Comparison of ENCODE assay signal across 16 cellular contexts in the genomic region with DNA sequence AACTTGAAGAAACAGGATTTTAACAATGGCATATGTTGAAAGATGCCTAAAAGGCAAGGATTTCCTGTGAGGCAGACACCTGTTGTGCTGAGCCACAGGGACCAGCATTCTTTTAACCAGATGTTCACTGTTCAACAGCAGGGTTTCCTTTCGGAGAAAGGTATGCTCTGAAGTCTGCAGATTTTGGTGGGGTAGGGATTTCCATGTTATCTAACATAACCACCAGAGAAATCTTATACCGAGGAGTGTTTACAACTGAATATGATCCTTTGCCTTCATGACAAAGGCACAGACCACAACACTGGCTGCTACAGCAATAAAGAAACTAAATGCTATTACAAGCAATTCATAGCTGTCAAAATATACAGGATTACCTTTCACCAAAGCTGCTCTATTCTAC. TPM values are rescaled to one million over a fixed set of nuclear protein-coding genes. Genes with fewer than 3 reads are reported as not detected.
DNase-seq lines count a peak whose midpoint lies in the region; ATAC-seq, FAIRE-seq and TF ChIP-seq lines count a peak whose summit lies in the region.
"Had no signal": no experiment of that assay in that cellular context is flagged by ENCODE, and none has a peak within 500 bp of the region (broad histone marks: within the 10 kb centered on the region; RNA-seq: fewer than 3 reads in every experiment).

No MANE protein-coding gene starts in this region.

- H3K36me3 Mint-ChIP-seq in activated T-cell treated with anti-CD3 and anti-CD28 coated beads, Interleukin-2, amount 50 U/mL, for 72 hours (ENCODE audit: insufficient read depth in 2 of 2) = peaks cover 2 to 3% of the 10 kb centered on the region in 2 donors
- H3K36me3 Mint-ChIP-seq in T-cell = peaks cover 23% of the 10 kb centered on the region

- no peak for TF ChIP-seq CTCF in endothelial cell of umbilical vein (IDR thresholded peaks at IDR 0.05; ENCODE audit: extremely low read depth in 1 of 2, insufficient read depth in 1 of 2, low read depth in 1 of 2, low read length in 2 of 2)

- no peak for DNase-seq in activated T-cell treated with anti-CD3 and anti-CD28 coated beads, Interleukin-2, amount 50 U/mL, for 72 hours
- DNase-seq in activated T-cell treated with anti-CD3 and anti-CD28 coated beads, Interleukin-2, amount 50 U/mL, for 48 hours = no peak
- DNase-seq in T-cell = no peak
- peak; percentile 56 for DNase-seq in endothelial cell of umbilical vein (ENCODE audit: low read depth, low spot score)
- no peak for DNase-seq in stimulated activated naive CD8-positive, alpha-beta T cell treated with anti-CD3 and anti-CD28 coated beads, Interleukin-15, amount 100 ng/mL, for 72 hours
- no peak for DNase-seq in stimulated activated CD4-positive, alpha-beta T cell treated with anti-CD3 and anti-CD28 coated beads, Interleukin-4, amount 100 ng/mL, for 1 hour
- DNase-seq in HAP-1 (ENCODE audit: low spot score in 2 of 2) = no peak
- DNase-seq: HFFc6; NCI-H1092 treated with DMSO at 0.1 percent for 48 hours; NCI-H2171 treated with DMSO at 0.1 percent for 48 hours; NK-92 treated with Interleukin-12 subunit alpha and Interleukin-12 subunit beta, amount 100 ng/mL, for 24 hours; stimulated activated naive CD4-positive, alpha-beta T cell treated with Interleukin-2 at 50 U/mL for 16 hours; upper lobe of left lung had no signal

- H3K4me1 ChIP-seq in endothelial cell of umbilical vein (ENCODE audit: control insufficient read depth, extremely low read depth, insufficient read depth, low read length) (peaks cover 22% of the 10 kb centered on the region), HAP-1 (peaks cover 27% of the 10 kb centered on the region)

- no TSS peak for BruUV-seq in endothelial cell of umbilical vein (replicated peaks; lab: Mats Ljungman, UMichigan)

- no peak for TF ChIP-seq POLR2A in endothelial cell of umbilical vein (IDR thresholded peaks at IDR 0.05; ENCODE audit: low read depth, low read length)

- H3K4me3 ChIP-seq in endothelial cell of umbilical vein (replicated peaks in 1 of 3; ENCODE audit: insufficient read depth in 1 of 3, low read depth in 1 of 3, low read length in 3 of 3) = no peak overlapping the region
- no peak overlapping the region for H3K4me3 ChIP-seq in HAP-1
- H3K4me3 ChIP-seq: hepatocyte, upper lobe of left lung had no signal

- H3K9me3 ChIP-seq in endothelial cell of umbilical vein (replicated peaks; ENCODE audit: control insufficient read depth, insufficient read depth, low read length) (no peaks in the 10 kb centered on the region), HAP-1 (no peaks in the 10 kb centered on the region)
- H3K9me3 ChIP-seq: upper lobe of left lung had no signal

- H3K36me3 ChIP-seq in endothelial cell of umbilical vein (ENCODE audit: control insufficient read depth in 2 of 2, extremely low read depth in 1 of 2, insufficient read depth in 2 of 2, low read length in 2 of 2) (peaks cover under 1 to 3% of the 10 kb centered on the region in 2 experiments), HAP-1 (replicated peaks) (peaks cover 10% of the 10 kb centered on the region)

- FAIRE-seq in endothelial cell of umbilical vein (lab: Jason Lieb, UNC) = no peak

- H3K4me2 ChIP-seq in endothelial cell of umbilical vein (ENCODE audit: insufficient read depth, low read length) = no peak overlapping the region
- H3K4me2 ChIP-seq: hepatocyte had no signal

- dilution Hi-C loops in endothelial cell of umbilical vein (cut with MboI; ENCODE audit: extremely low pct_ligation_motif_present, low sequenced_read_pairs) = no loop called here

- H3K4me1 Mint-ChIP-seq in activated T-cell treated with anti-CD3 and anti-CD28 coated beads, Interleukin-2, amount 50 U/mL, for 72 hours (ENCODE audit: low read depth) = peaks cover 29% of the 10 kb centered on the region
- peaks cover 36 to 46% (median 38%) of the 10 kb centered on the region in 3 donors for H3K4me1 Mint-ChIP-seq in T-cell
- peaks cover 25% of the 10 kb centered on the region for H3K4me1 Mint-ChIP-seq in stimulated activated naive CD8-positive, alpha-beta T cell treated with anti-CD3 and anti-CD28 coated beads, Interleukin-15, amount 100 ng/mL, for 72 hours

- no peaks in the 10 kb centered on the region for H3K27me3 ChIP-seq in endothelial cell of umbilical vein (ENCODE audit: control insufficient read depth in 2 of 2, insufficient read depth in 2 of 2, low read length in 2 of 2)
- no peaks in the 10 kb centered on the region for H3K27me3 ChIP-seq in HAP-1 (ENCODE audit: low read depth)
- H3K27me3 ChIP-seq: hepatocyte, upper lobe of left lung had no signal

- no peak overlapping the region for H3K27ac ChIP-seq in endothelial cell of umbilical vein (ENCODE audit: insufficient read depth, low read depth, low read length)
- H3K27ac ChIP-seq: hepatocyte, upper lobe of left lung had no signal

- intact Hi-C loops in endothelial cell of umbilical vein (cut with micrococcal nuclease) = no loop called here

- H3K4me3 Mint-ChIP-seq in activated T-cell treated with anti-CD3 and anti-CD28 coated beads, Interleukin-2, amount 50 U/mL, for 72 hours = peak overlapping the region in 1 of 2 donors; percentile 47
- H3K4me3 Mint-ChIP-seq in T-cell = no peak overlapping the region
- H3K4me3 Mint-ChIP-seq in stimulated activated naive CD8-positive, alpha-beta T cell treated with anti-CD3 and anti-CD28 coated beads, Interleukin-15, amount 100 ng/mL, for 72 hours = no peak overlapping the region
- H3K4me3 Mint-ChIP-seq: HFFc6 had no signal

- POLR2A ChIA-PET in T-cell (lab: Charles Lee) = no interaction called here
- POLR2A ChIA-PET in endothelial cell of umbilical vein (lab: Charles Lee) = no interaction called here

- H3K27ac Mint-ChIP-seq in activated T-cell treated with anti-CD3 and anti-CD28 coated beads, Interleukin-2, amount 50 U/mL, for 72 hours = peak overlapping the region; percentile 82
- peak overlapping the region; percentile 58 to 62 for H3K27ac Mint-ChIP-seq in T-cell
- peak overlapping the region in 1 of 2 donors; percentile 6 for H3K27ac Mint-ChIP-seq in stimulated activated naive CD8-positive, alpha-beta T cell treated with anti-CD3 and anti-CD28 coated beads, Interleukin-15, amount 100 ng/mL, for 72 hours

- no peaks in the 10 kb centered on the region for H3K9me1 ChIP-seq in endothelial cell of umbilical vein (replicated peaks; ENCODE audit: control insufficient read depth, extremely low read depth, insufficient read depth, low read length)

- H3K9me3 Mint-ChIP-seq in activated T-cell treated with anti-CD3 and anti-CD28 coated beads, Interleukin-2, amount 50 U/mL, for 72 hours = no peaks in the 10 kb centered on the region
- no peaks in the 10 kb centered on the region for H3K9me3 Mint-ChIP-seq in T-cell
- no peaks in the 10 kb centered on the region for H3K9me3 Mint-ChIP-seq in stimulated activated naive CD8-positive, alpha-beta T cell treated with anti-CD3 and anti-CD28 coated beads, Interleukin-15, amount 100 ng/mL, for 72 hours
- H3K9me3 Mint-ChIP-seq: HFFc6 had no signal

- in situ Hi-C loops in HAP-1 (cut with MboI; ENCODE audit: low sequenced_read_pairs) = no loop called here

- ATAC-seq in activated T-cell treated with anti-CD3 and anti-CD28 coated beads, Interleukin-2, amount 50 U/mL, for 72 hours (replicated peaks in 1 of 2) = peak; percentile 74 to 78
- ATAC-seq in T-cell (replicated peaks in 1 of 4) (peak in 2 of 4 experiments; percentile 37 to 72), GM21390 (IDR thresholded peaks at IDR 0.05; ENCODE audit: unreplicated experiment) (no peak)
- peak; percentile 91 for ATAC-seq in stimulated activated naive CD8-positive, alpha-beta T cell treated with anti-CD3 and anti-CD28 coated beads, Interleukin-15, amount 100 ng/mL, for 72 hours
- ATAC-seq: left lobe of liver had no signal

- H4K20me1 ChIP-seq in endothelial cell of umbilical vein (replicated peaks; ENCODE audit: control insufficient read depth, extremely low read depth, insufficient read depth, low read length) = no peaks in the 10 kb centered on the region

- CTCF ChIA-PET in T-cell (lab: Charles Lee) (no interaction called here), endothelial cell of umbilical vein (lab: Charles Lee) (interaction anchor here (0.6 kb wide), 1 partner anchor 16 kb away, joined by 4 read pairs; no protein-coding TSS in a partner anchor)

- H3K79me2 ChIP-seq in endothelial cell of umbilical vein (ENCODE audit: control insufficient read depth, insufficient read depth, low read length) = peaks cover 11% of the 10 kb centered on the region
- H3K79me2 ChIP-seq: hepatocyte had no signal

- no peak overlapping the region for H2AFZ ChIP-seq in endothelial cell of umbilical vein (ENCODE audit: low read depth, low read length)
- H2AFZ ChIP-seq: hepatocyte had no signal

- no peaks in the 10 kb centered on the region for H3K27me3 Mint-ChIP-seq in activated T-cell treated with anti-CD3 and anti-CD28 coated beads, Interleukin-2, amount 50 U/mL, for 72 hours (ENCODE audit: low read depth)
- no peaks in the 10 kb centered on the region for H3K27me3 Mint-ChIP-seq in T-cell
- H3K27me3 Mint-ChIP-seq in stimulated activated naive CD8-positive, alpha-beta T cell treated with anti-CD3 and anti-CD28 coated beads, Interleukin-15, amount 100 ng/mL, for 72 hours = no peaks in the 10 kb centered on the region

- no peak overlapping the region for H3K9ac ChIP-seq in endothelial cell of umbilical vein (replicated peaks; ENCODE audit: extremely low read depth, insufficient read depth, low read length)

TF ChIP-seq in endothelial cell of umbilical vein, 7 proteins besides CTCF, POLR2A, EP300 and RAD21 (continues in another document):
- TF ChIP-seq POLR2AphosphoS5 (IDR thresholded peaks at IDR 0.05; ENCODE audit: insufficient read depth, low read depth, low read length) (no peak), FOS (IDR thresholded peaks at IDR 0.05; ENCODE audit: borderline replicate concordance, insufficient read depth, low read length) (no peak), GATA2 (IDR thresholded peaks at IDR 0.05; ENCODE audit: insufficient read depth, insufficient read length, low read depth, low read length) (no peak), JUN (IDR thresholded peaks at IDR 0.05; ENCODE audit: borderline replicate concordance, insufficient read depth, insufficient read length, low read depth) (no peak)
- TF ChIP-seq, protein P1, sequence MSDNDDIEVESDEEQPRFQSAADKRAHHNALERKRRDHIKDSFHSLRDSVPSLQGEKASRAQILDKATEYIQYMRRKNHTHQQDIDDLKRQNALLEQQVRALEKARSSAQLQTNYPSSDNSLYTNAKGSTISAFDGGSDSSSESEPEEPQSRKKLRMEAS (IDR thresholded peaks at IDR 0.05; ENCODE audit: insufficient read depth, insufficient read length) = no peak

RNA-seq across cellular contexts. Expression of gene MPHOSPH8, which starts 48.1 kb away (rescaled TPM):
- 10 to 100 TPM; 58.3 to 59.3 TPM for total RNA-seq in activated T-cell treated with anti-CD3 and anti-CD28 coated beads, Interleukin-2, amount 50 U/mL, for 72 hours
- total RNA-seq in T-cell (10 to 100 TPM; 64.5 to 91.3 (median 84.1) TPM), endothelial cell of umbilical vein (27.5 and 31.5 TPM in 2 replicates)
- polyA plus RNA-seq in endothelial cell of umbilical vein = 15.7 and 16.2 TPM in 2 replicates
- 12.5 and 13.5 TPM in 2 replicates for polyA plus RNA-seq in endothelial cell of umbilical vein (2011; cell fraction: cytosol; rRNA removed)
- polyA plus RNA-seq in endothelial cell of umbilical vein (2011; cell fraction: nucleus; rRNA removed) = 27.9 and 32.5 TPM in 2 replicates
- polyA plus RNA-seq in endothelial cell of umbilical vein (2012) = 28.5 and 31.2 TPM in 2 replicates
- polyA minus RNA-seq in endothelial cell of umbilical vein = 10.0 and 10.7 TPM in 2 replicates
- 7.8 TPM for polyA minus RNA-seq in endothelial cell of umbilical vein (2011; cell fraction: cytosol; rRNA and poly(A)+ RNA removed)
- 10.4 and 11.8 TPM in 2 replicates for polyA minus RNA-seq in endothelial cell of umbilical vein (2011; cell fraction: nucleus; rRNA and poly(A)+ RNA removed)
